Comparison of ENCODE assay signal across 25 cellular contexts in genomic region chr19:51602189-51602854, GRCh38. TPM values are rescaled to one million over a fixed set of nuclear protein-coding genes. Genes with fewer than 3 reads are reported as not detected.
A peak's percentile ranks its signal among the peaks of the same experiment; 100 is the strongest.
DNase-seq lines count a peak whose midpoint lies in the region; ATAC-seq and TF ChIP-seq lines count a peak whose summit lies in the region.
"Had no signal": no experiment of that assay in that cellular context is flagged by ENCODE, and none has a peak within 500 bp of the region (broad histone marks: within the 10 kb centered on the region; RNA-seq: fewer than 3 reads in every experiment).

No MANE protein-coding gene starts in this region.

- no peaks in the 10 kb centered on the region for H3K36me3 ChIP-seq in BLaER1 treated with 17β-estradiol and CSF1 and Interleukin-3, amounts not matched to agents 10 nM and 100 nM
- H3K36me3 ChIP-seq in esophagus squamous epithelium: no peaks in the 10 kb centered on the region
- H3K36me3 ChIP-seq: cardiac muscle cell had no signal

- H3K4me1 Mint-ChIP-seq in naive B cell: peaks cover 44 to 55% (median 51%) of the 10 kb centered on the region in 3 donors

- ATAC-seq in naive B cell (ENCODE audit: low read depth in 2 of 2) (no peak), GM18498 (IDR thresholded peaks at IDR 0.05; ENCODE audit: unreplicated experiment) (no peak)
- ATAC-seq: Panc1 had no signal

- H3K4me3 Mint-ChIP-seq in naive B cell: peak overlapping the region; percentile 77 to 94 (median 85)

- H3K27ac Mint-ChIP-seq in naive B cell: peak overlapping the region in 5 of 6 donors; percentile 27 to 88 (median 81)
- H3K27ac Mint-ChIP-seq: stimulated activated naive CD8-positive, alpha-beta T cell treated with anti-CD3 and anti-CD28 coated beads, Interleukin-15, amount 100 ng/mL, for 72 hours had no signal

- H3K27me3 Mint-ChIP-seq in naive B cell: peaks cover 0 to 4% (median 2%) of the 10 kb centered on the region in 3 donors

- TF ChIP-seq POLR2A in NB4 (IDR thresholded peaks at IDR 0.05; ENCODE audit: extremely low read depth, insufficient read length) (no peak), esophagus squamous epithelium (IDR thresholded peaks at IDR 0.05) (no peak)

- H3K4me3 ChIP-seq in BLaER1 treated with 17β-estradiol and CSF1 and Interleukin-3, amounts not matched to agents 10 nM and 100 nM: no peak overlapping the region
- H3K4me3 ChIP-seq in NB4 (ENCODE audit: low read depth, low read length): no peak overlapping the region
- no peak overlapping the region for H3K4me3 ChIP-seq in esophagus squamous epithelium
- H3K4me3 ChIP-seq: cardiac muscle cell had no signal

- H3K36me3 Mint-ChIP-seq in naive B cell: peaks cover 3 to 7% of the 10 kb centered on the region in 2 donors

- no peak overlapping the region for H3K9ac ChIP-seq in BLaER1 treated with 17β-estradiol and CSF1 and Interleukin-3, amounts not matched to agents 10 nM and 100 nM

- no peaks in the 10 kb centered on the region for H3K9me3 Mint-ChIP-seq in naive B cell

- peaks cover 8 to 19% (median 16%) of the 10 kb centered on the region in 10 experiments; a peak in 16 of 20 replicates for H3K4me1 ChIP-seq in BLaER1 treated with 17β-estradiol and CSF1 and Interleukin-3, amounts not matched to agents 10 nM and 100 nM
- no peaks in the 10 kb centered on the region for H3K4me1 ChIP-seq in esophagus squamous epithelium

- H3K27ac ChIP-seq in BLaER1 treated with 17β-estradiol and CSF1 and Interleukin-3, amounts not matched to agents 10 nM and 100 nM: no peak overlapping the region; a peak in 1 of 22 replicates
- H3K27ac ChIP-seq in esophagus squamous epithelium: no peak overlapping the region
- H3K27ac ChIP-seq: C4-2B, cardiac muscle cell had no signal

- peaks cover 10 to 19% (median 11%) of the 10 kb centered on the region in 11 experiments; a peak in 21 of 22 replicates for H3K9me3 ChIP-seq in BLaER1 treated with 17β-estradiol and CSF1 and Interleukin-3, amounts not matched to agents 10 nM and 100 nM (replicated peaks in 1 of 11)
- no peaks in the 10 kb centered on the region for H3K9me3 ChIP-seq in esophagus squamous epithelium

- H3K4me2 ChIP-seq in BLaER1 treated with 17β-estradiol and CSF1 and Interleukin-3, amounts not matched to agents 10 nM and 100 nM: peak overlapping the region in 9 of 11 experiments; percentile 15 to 55 (median 54); a peak in 15 of 22 replicates

- H3K27me3 ChIP-seq in BLaER1 treated with 17β-estradiol and CSF1 and Interleukin-3, amounts not matched to agents 10 nM and 100 nM: no peaks in the 10 kb centered on the region
- peaks cover 0 to 46% (median 0%) of the 10 kb centered on the region in 4 donors for H3K27me3 ChIP-seq in esophagus squamous epithelium
- H3K27me3 ChIP-seq: cardiac muscle cell had no signal

- DNase-seq in NB4 (ENCODE audit: low read depth) (peak; percentile 23), naive B cell (no peak), DMS53 treated with DMSO at 0.1 percent for 48 hours (lab: John Stamatoyannopoulos, UW; ENCODE audit: unreplicated experiment) (no peak), esophagus squamous epithelium (lab: John Stamatoyannopoulos, UW) (no peak), HCEC 1CT (no peak)
- DNase-seq: activated CD8-positive, alpha-beta memory T cell treated with anti-CD3 and anti-CD28 coated beads, Interleukin-2, amount 50 U/mL, for 4 hours; activated gamma-delta T cell; dermis blood vessel endothelial cell; GF-D8; IMR-90; NCI-H187; small intestine; stimulated activated CD4-positive, alpha-beta T cell treated with anti-CD3 and anti-CD28 coated beads, Interleukin-2, amount 100 ng/mL, for 48 hours; stimulated activated naive CD8-positive, alpha-beta T cell treated with anti-CD3 and anti-CD28 coated beads, Interleukin-15, amount 100 ng/mL, for 72 hours; T-helper 1 cell had no signal

- no peaks in the 10 kb centered on the region for H4K20me1 ChIP-seq in BLaER1 treated with 17β-estradiol and CSF1 and Interleukin-3, amounts not matched to agents 10 nM and 100 nM

- TF ChIP-seq CTCF in GM12874 (IDR thresholded peaks at IDR 0.05; ENCODE audit: insufficient read depth, low read depth, low read length) (0 out of 2 replicates have a peak, but pooled peaks have one; percentile 7), NB4 (IDR thresholded peaks at IDR 0.05; ENCODE audit: low read depth, low read length) (no peak), esophagus squamous epithelium (IDR thresholded peaks at IDR 0.05) (no peak)

- intact Hi-C loops in esophagus squamous epithelium (cut with DNase I): no loop called here

- WGBS in esophagus squamous epithelium, 2 donors: 79 to 91% methylated on average over 19 to 20 of the region's 20 CpGs

RNA-seq across cellular contexts. Expression of gene SIGLEC5, which starts 27.9 kb away (rescaled TPM):
- 1 to 10 TPM in 1 of 6 donors, not detected in 5; 3.7 TPM for polyA plus RNA-seq in naive B cell (ENCODE audit: low read depth in 6 of 6)
- total RNA-seq in esophagus squamous epithelium: under 1 TPM in 1 of 4 donors, not detected in 3; 0.94 TPM
- total RNA-seq: cardiac muscle cell, dermis blood vessel endothelial cell, endothelial cell of umbilical vein, fibroblast of villous mesenchyme, H1, IMR-90, MCF 10A had no signal
- polyA plus RNA-seq: cardiac muscle cell, endothelial cell of umbilical vein, H1, IMR-90, small intestine had no signal

RNA-seq across cellular contexts. Expression of gene ZNF175, which starts 31.2 kb away (rescaled TPM):
- polyA plus RNA-seq in naive B cell (ENCODE audit: low read depth in 6 of 6): 1 to 10 TPM in 5 of 6 donors, under 1 TPM in 1; 0.94 to 5.1 (median 3.1) TPM
- total RNA-seq in esophagus squamous epithelium: 1 to 10 TPM; 2.5 to 5.7 (median 2.9) TPM

RNA-seq across cellular contexts. Expression of gene SIGLEC14, which starts 44.3 kb away (rescaled TPM):
- polyA plus RNA-seq in naive B cell (ENCODE audit: low read depth in 6 of 6): 10 to 100 TPM; 14.3 to 27.2 (median 19.9) TPM
- 1 to 10 TPM in 1 of 4 donors, under 1 TPM in 1, not detected in 2; 0.97 to 2.9 TPM for total RNA-seq in esophagus squamous epithelium
- total RNA-seq: cardiac muscle cell, dermis blood vessel endothelial cell, endothelial cell of umbilical vein, fibroblast of villous mesenchyme, H1, IMR-90, MCF 10A had no signal
- polyA plus RNA-seq: cardiac muscle cell, H1, IMR-90 had no signal
